In the genomic region with DNA sequence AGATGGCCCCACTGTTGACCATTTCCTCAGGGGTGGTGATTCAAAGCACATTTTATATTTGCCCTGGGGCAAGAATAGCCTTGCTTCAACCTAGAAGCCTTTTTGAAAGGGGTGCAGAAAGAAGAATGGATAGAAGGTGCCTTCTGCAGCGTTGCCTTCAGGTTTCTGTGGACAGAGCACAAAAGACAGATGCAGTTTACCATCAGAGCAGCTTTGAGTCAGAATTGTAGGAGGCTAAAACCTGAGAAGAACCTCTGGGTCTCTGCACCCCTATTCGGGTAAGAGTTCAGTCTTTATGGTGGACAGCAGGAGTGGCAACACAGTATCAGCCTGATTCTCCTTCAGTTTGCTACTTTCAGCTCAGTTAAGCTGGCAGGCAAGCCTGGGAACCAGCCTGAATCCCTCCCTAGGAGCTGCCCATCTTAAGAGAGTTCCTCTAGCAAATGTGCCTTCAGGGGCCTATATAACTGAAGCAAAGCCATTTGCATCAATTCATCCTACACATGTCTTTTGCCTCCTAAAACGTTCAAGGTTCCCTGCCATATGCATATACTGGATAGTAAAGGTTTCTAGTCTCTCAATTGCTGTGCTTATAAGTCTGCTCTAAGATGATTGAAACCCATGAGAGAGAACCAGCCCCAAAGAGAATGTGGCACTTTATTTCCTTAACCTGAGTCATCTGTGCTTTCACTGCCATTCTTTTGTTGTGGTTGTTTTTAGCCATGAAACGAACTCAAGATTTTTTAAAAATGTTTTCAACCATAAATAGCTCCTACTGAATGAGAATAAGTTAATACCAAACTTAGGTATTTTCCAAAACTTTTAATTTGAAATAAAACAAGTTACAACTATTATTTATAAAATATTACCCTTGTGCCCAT, we compare ENCODE assay signal across 12 cellular contexts.
DNase-seq lines count a peak whose midpoint lies in the region; ATAC-seq, FAIRE-seq and TF ChIP-seq lines count a peak whose summit lies in the region.
"Had no signal": no experiment of that assay in that cellular context is flagged by ENCODE, and none has a peak within 500 bp of the region (broad histone marks: within the 10 kb centered on the region; RNA-seq: fewer than 3 reads in every experiment).

No MANE protein-coding gene starts in this region.

- H3K9me3 ChIP-seq in CD4-positive, CD25-positive, alpha-beta regulatory T cell (ENCODE audit: control insufficient read depth in 2 of 2, low read length in 2 of 2), result no peaks in the 10 kb centered on the region
- H3K9me3 ChIP-seq in astrocyte (ENCODE audit: insufficient read depth, low read depth, low read length), result no peaks in the 10 kb centered on the region
- H3K9me3 ChIP-seq: colonic mucosa, MG63 had no signal

- H3K4me3 ChIP-seq in CD4-positive, CD25-positive, alpha-beta regulatory T cell (ENCODE audit: low read depth, low read length), result no peak overlapping the region
- H3K4me3 ChIP-seq in astrocyte (ENCODE audit: insufficient read depth, low read depth, low read length), result no peak overlapping the region
- H3K4me3 ChIP-seq: colonic mucosa, MG63 had no signal

- peak in 1 of 3 donors; percentile 40 for DNase-seq in CD4-positive, CD25-positive, alpha-beta regulatory T cell
- DNase-seq in astrocyte (ENCODE audit: low read depth) (no peak), DMS114 treated with DMSO at 0.1 percent for 48 hours (lab: John Stamatoyannopoulos, UW; ENCODE audit: unreplicated experiment) (no peak), sciatic nerve (ENCODE audit: low spot score) (no peak), caudate nucleus (lab: John Stamatoyannopoulos, UW) (no peak), MV-4-11 (lab: John Stamatoyannopoulos, UW) (no peak)
- DNase-seq: activated CD4-positive, alpha-beta T cell treated with anti-CD3 and anti-CD28 coated beads for 4 hours; colonic mucosa; MG63 had no signal

- H3K36me3 Mint-ChIP-seq in CD4-positive, CD25-positive, alpha-beta regulatory T cell, result no peaks in the 10 kb centered on the region
- H3K36me3 Mint-ChIP-seq in astrocyte (ENCODE audit: low read depth, unreplicated experiment), result peaks cover 2% of the 10 kb centered on the region

- no peak for TF ChIP-seq CTCF in astrocyte (IDR thresholded peaks at IDR 0.05; ENCODE audit: insufficient read depth, low read depth, low read length)

- no peak overlapping the region for H2AFZ ChIP-seq in astrocyte (ENCODE audit: low read depth, low read length)

- no peak overlapping the region for H3K27ac ChIP-seq in CD4-positive, CD25-positive, alpha-beta regulatory T cell (ENCODE audit: insufficient read depth, low read length, poor library complexity, severe bottlenecking)
- H3K27ac ChIP-seq in astrocyte (ENCODE audit: low read depth, low read length) (no peak overlapping the region), caudate nucleus (ENCODE audit: low read depth, low read length) (no peak overlapping the region)
- H3K27ac ChIP-seq: C4-2B, colonic mucosa had no signal

- H4K20me1 ChIP-seq in astrocyte (ENCODE audit: insufficient read depth, low read length), result peaks cover 83% of the 10 kb centered on the region

- H3K27me3 ChIP-seq in CD4-positive, CD25-positive, alpha-beta regulatory T cell (ENCODE audit: control insufficient read depth, insufficient read depth, low read length), result no peaks in the 10 kb centered on the region
- H3K27me3 ChIP-seq in astrocyte (ENCODE audit: insufficient read depth, low read length), result no peaks in the 10 kb centered on the region
- H3K27me3 ChIP-seq: colonic mucosa, MG63 had no signal

- no peak overlapping the region for H3K4me3 Mint-ChIP-seq in CD4-positive, CD25-positive, alpha-beta regulatory T cell
- no peak overlapping the region for H3K4me3 Mint-ChIP-seq in astrocyte (ENCODE audit: unreplicated experiment)

- no peak for FAIRE-seq in astrocyte (lab: Jason Lieb, UNC)

- no peak overlapping the region for H3K9ac ChIP-seq in astrocyte (ENCODE audit: low read length)

- H3K9me3 Mint-ChIP-seq in CD4-positive, CD25-positive, alpha-beta regulatory T cell, result no peaks in the 10 kb centered on the region
- no peaks in the 10 kb centered on the region for H3K9me3 Mint-ChIP-seq in astrocyte (ENCODE audit: unreplicated experiment)

- H3K36me3 ChIP-seq in CD4-positive, CD25-positive, alpha-beta regulatory T cell (ENCODE audit: control insufficient read depth, insufficient read depth, low read length), result no peaks in the 10 kb centered on the region
- H3K36me3 ChIP-seq in astrocyte (ENCODE audit: insufficient read depth, low read length), result no peaks in the 10 kb centered on the region
- H3K36me3 ChIP-seq: colonic mucosa had no signal

- peaks cover 21% of the 10 kb centered on the region for H3K79me2 ChIP-seq in astrocyte (ENCODE audit: insufficient read depth, low read length)

- peak; percentile 43 to 44 for ATAC-seq in CD4-positive, CD25-positive, alpha-beta regulatory T cell (ENCODE audit: low read depth in 2 of 2)
- ATAC-seq in GM19043 (IDR thresholded peaks at IDR 0.05; ENCODE audit: low read depth, unreplicated experiment) (peak; percentile 57), HG03159 (IDR thresholded peaks at IDR 0.05; ENCODE audit: unreplicated experiment) (peak; percentile 66), sciatic nerve (no peak)

- H3K27ac Mint-ChIP-seq in CD4-positive, CD25-positive, alpha-beta regulatory T cell, result no peak overlapping the region
- H3K27ac Mint-ChIP-seq in astrocyte (ENCODE audit: unreplicated experiment), result peak overlapping the region; percentile 30

- H3K27me3 Mint-ChIP-seq in CD4-positive, CD25-positive, alpha-beta regulatory T cell, result no peaks in the 10 kb centered on the region
- no peaks in the 10 kb centered on the region for H3K27me3 Mint-ChIP-seq in astrocyte (ENCODE audit: low read depth, unreplicated experiment)

- H3K4me1 Mint-ChIP-seq in CD4-positive, CD25-positive, alpha-beta regulatory T cell, result peaks cover 7 to 65% (median 28%) of the 10 kb centered on the region in 4 donors
- H3K4me1 Mint-ChIP-seq in astrocyte (ENCODE audit: low read depth, unreplicated experiment), result peaks cover 56% of the 10 kb centered on the region

- no peaks in the 10 kb centered on the region for H3K4me1 ChIP-seq in CD4-positive, CD25-positive, alpha-beta regulatory T cell (ENCODE audit: control insufficient read depth, insufficient read depth, low read length, poor library complexity, severe bottlenecking)
- peaks cover 16% of the 10 kb centered on the region for H3K4me1 ChIP-seq in astrocyte (ENCODE audit: insufficient read depth, low read length)
- H3K4me1 ChIP-seq: colonic mucosa had no signal

- no peak overlapping the region for H3K4me2 ChIP-seq in astrocyte (ENCODE audit: low read length)

- intact Hi-C loops in sciatic nerve (cut with DNase I), result no loop called here
